13 cellular contexts compared by ENCODE assay signal in genomic region chr16:9447699-9448098, GRCh38.
DNase-seq lines count a peak whose midpoint lies in the region; ATAC-seq, FAIRE-seq and TF ChIP-seq lines count a peak whose summit lies in the region.
"Had no signal": no experiment of that assay in that cellular context is flagged by ENCODE, and none has a peak within 500 bp of the region (broad histone marks: within the 10 kb centered on the region; RNA-seq: fewer than 3 reads in every experiment).

No MANE protein-coding gene starts in this region.

- H3K9me3 ChIP-seq in right cardiac atrium (ENCODE audit: control insufficient read depth, low read length) (no peaks in the 10 kb centered on the region), left ventricle myocardium inferior (replicated peaks) (peaks cover 3% of the 10 kb centered on the region), pancreas (no peaks in the 10 kb centered on the region)

- no peaks in the 10 kb centered on the region for H3K4me1 Mint-ChIP-seq in activated CD8-positive, alpha-beta memory T cell treated with anti-CD3 and anti-CD28 coated beads, Interleukin-2, amount 10 ng/mL, durations not matched to agents 7 days and 5 days
- H3K4me1 Mint-ChIP-seq: CD4-positive, CD25-positive, alpha-beta regulatory T cell had no signal

- H3K36me3 ChIP-seq in left ventricle myocardium inferior = no peaks in the 10 kb centered on the region
- no peaks in the 10 kb centered on the region for H3K36me3 ChIP-seq in pancreas
- H3K36me3 ChIP-seq: BLaER1 treated with 17β-estradiol and CSF1 and Interleukin-3, amounts not matched to agents 10 nM and 100 nM had no signal

- H3K36me3 Mint-ChIP-seq in activated CD8-positive, alpha-beta memory T cell treated with anti-CD3 and anti-CD28 coated beads, Interleukin-2, amount 10 ng/mL, durations not matched to agents 7 days and 5 days = no peaks in the 10 kb centered on the region
- H3K36me3 Mint-ChIP-seq: CD4-positive, CD25-positive, alpha-beta regulatory T cell had no signal

- no peak for DNase-seq in Right ventricle myocardium superior
- no peak for DNase-seq in right cardiac atrium
- DNase-seq in left ventricle myocardium inferior = no peak
- no peak for DNase-seq in pancreas
- no peak for DNase-seq in activated CD8-positive, alpha-beta memory T cell treated with anti-CD3 and anti-CD28 coated beads, Interleukin-2, amount 10 ng/mL, durations not matched to agents 7 days and 5 days
- no peak for DNase-seq in NCI-H524 (lab: John Stamatoyannopoulos, UW)
- DNase-seq in iPS-NIHi7 (ENCODE audit: extremely low spot score) = no peak
- DNase-seq: 8988T; AML-193; CD4-positive, CD25-positive, alpha-beta regulatory T cell; H7 had no signal

- H3K4me3 ChIP-seq in right cardiac atrium (ENCODE audit: low read length) (no peak overlapping the region), left ventricle myocardium inferior (no peak overlapping the region), pancreas (no peak overlapping the region)
- H3K4me3 ChIP-seq: BLaER1 treated with 17β-estradiol and CSF1 and Interleukin-3, amounts not matched to agents 10 nM and 100 nM had no signal

- FAIRE-seq in pancreas (lab: Jason Lieb, UNC) = no peak

- peak; percentile 69 for ATAC-seq in Right ventricle myocardium superior (ENCODE audit: poor library complexity)
- no peak for ATAC-seq in right cardiac atrium
- peak in 3 of 4 donors; percentile 6 to 37 (median 11) for ATAC-seq in pancreas
- no peak for ATAC-seq in activated CD8-positive, alpha-beta memory T cell treated with anti-CD3 and anti-CD28 coated beads, Interleukin-2, amount 10 ng/mL, durations not matched to agents 7 days and 5 days

- peaks cover 7% of the 10 kb centered on the region for H3K9me3 Mint-ChIP-seq in activated CD8-positive, alpha-beta memory T cell treated with anti-CD3 and anti-CD28 coated beads, Interleukin-2, amount 10 ng/mL, durations not matched to agents 7 days and 5 days (ENCODE audit: low read depth)

- H3K27ac ChIP-seq in right cardiac atrium (ENCODE audit: low read length) (no peak overlapping the region), left ventricle myocardium inferior (replicated peaks) (peak overlapping the region; percentile 82), pancreas (peak overlapping the region in 1 of 4 donors; percentile 67)
- H3K27ac ChIP-seq: BLaER1 treated with 17β-estradiol and CSF1 and Interleukin-3, amounts not matched to agents 10 nM and 100 nM; HL-60 had no signal

- 62% methylated on average over 4 of the region's 4 CpGs for WGBS in right cardiac atrium
- WGBS in pancreas, 2 donors = 11 to 14% methylated on average over 4 of the region's 4 CpGs

- H3K27me3 Mint-ChIP-seq in activated CD8-positive, alpha-beta memory T cell treated with anti-CD3 and anti-CD28 coated beads, Interleukin-2, amount 10 ng/mL, durations not matched to agents 7 days and 5 days = no peaks in the 10 kb centered on the region
- H3K27me3 Mint-ChIP-seq: CD4-positive, CD25-positive, alpha-beta regulatory T cell had no signal

- no peak for TF ChIP-seq CTCF in left ventricle myocardium inferior (IDR thresholded peaks at IDR 0.05; ENCODE audit: borderline replicate concordance)
- TF ChIP-seq CTCF in pancreas (IDR thresholded peaks at IDR 0.05) = no peak

- H3K27me3 ChIP-seq in right cardiac atrium (ENCODE audit: control insufficient read depth, insufficient read depth) = no peaks in the 10 kb centered on the region
- no peaks in the 10 kb centered on the region for H3K27me3 ChIP-seq in left ventricle myocardium inferior (ENCODE audit: low read depth)
- H3K27me3 ChIP-seq in pancreas = no peaks in the 10 kb centered on the region
- H3K27me3 ChIP-seq: BLaER1 treated with 17β-estradiol and CSF1 and Interleukin-3, amounts not matched to agents 10 nM and 100 nM had no signal

- CTCF ChIA-PET in activated CD8-positive, alpha-beta memory T cell treated with anti-CD3 and anti-CD28 coated beads, Interleukin-2, amount 10 ng/mL, durations not matched to agents 7 days and 5 days (lab: Charles Lee) = no interaction called here

- no peak overlapping the region for H3K27ac Mint-ChIP-seq in activated CD8-positive, alpha-beta memory T cell treated with anti-CD3 and anti-CD28 coated beads, Interleukin-2, amount 10 ng/mL, durations not matched to agents 7 days and 5 days
- H3K27ac Mint-ChIP-seq: CD4-positive, CD25-positive, alpha-beta regulatory T cell had no signal

- intact Hi-C loops in Right ventricle myocardium superior (cut with DNase I) = loop anchor here (2.0 kb wide), 1 partner anchor 77 kb away; no protein-coding TSS in a partner anchor
- intact Hi-C loops in right cardiac atrium (cut with DNase I) = no loop called here
- intact Hi-C loops in left ventricle myocardium inferior (cut with micrococcal nuclease) = no loop called here
- intact Hi-C loops in pancreas (cut with DNase I) = no loop called here

- no peak overlapping the region for H3K4me3 Mint-ChIP-seq in activated CD8-positive, alpha-beta memory T cell treated with anti-CD3 and anti-CD28 coated beads, Interleukin-2, amount 10 ng/mL, durations not matched to agents 7 days and 5 days
- H3K4me3 Mint-ChIP-seq: CD4-positive, CD25-positive, alpha-beta regulatory T cell had no signal

- H3K4me1 ChIP-seq in right cardiac atrium (ENCODE audit: control insufficient read depth, insufficient read depth, low read length) = no peaks in the 10 kb centered on the region
- H3K4me1 ChIP-seq in left ventricle myocardium inferior = peaks cover 5% of the 10 kb centered on the region
- peaks cover 0 to 13% (median 9%) of the 10 kb centered on the region in 3 donors for H3K4me1 ChIP-seq in pancreas

Comparison
In these comparisons a context has a peak if more than half of its experiments do, and no peak if none do; other contexts are left out.
1. ATAC-seq: peak in Right ventricle myocardium superior (single experiment) and pancreas (3 of 4); none in right cardiac atrium (0 of 2) and activated CD8-positive, alpha-beta memory T cell treated with anti-CD3 and anti-CD28 coated beads, Interleukin-2, amount 10 ng/mL, durations not matched to agents 7 days and 5 days (single experiment).